In genomic region chr14:95319312-95320075, GRCh38 we compare ENCODE assay signal across 8 cellular contexts. TPM values are rescaled to one million over a fixed set of nuclear protein-coding genes. Genes with fewer than 3 reads are reported as not detected.
DNase-seq lines count a peak whose midpoint lies in the region; ATAC-seq and TF ChIP-seq lines count a peak whose summit lies in the region.

CLMN (minus strand) TSS chr14:95319908; CDS start chr14:95319792, 116 bp downstream.

- TF ChIP-seq EP300 in suprapubic skin (IDR thresholded peaks at IDR 0.05): no peak

- CTCF ChIA-PET in AG04450 (lab: Charles Lee): no interaction called here

- H3K27me3 ChIP-seq in AG04450 (ENCODE audit: control insufficient read depth, insufficient read depth, low read length) (peaks cover 24% of the 10 kb centered on the region), endocrine pancreas (ENCODE audit: control insufficient read depth, insufficient read depth, low read length) (no peaks in the 10 kb centered on the region), suprapubic skin (no peaks in the 10 kb centered on the region)

- H3K4me1 ChIP-seq in endocrine pancreas (ENCODE audit: control insufficient read depth, insufficient read depth, low read length): no peaks in the 10 kb centered on the region
- H3K4me1 ChIP-seq in mucosa of descending colon (ENCODE audit: low read depth): peaks cover 30% of the 10 kb centered on the region
- H3K4me1 ChIP-seq in suprapubic skin: peaks cover 27% of the 10 kb centered on the region

- TF ChIP-seq CTCF in AG04450 (IDR thresholded peaks at IDR 0.05; ENCODE audit: low read depth, low read length) (no peak), LNCaP clone FGC (IDR thresholded peaks at IDR 0.05; ENCODE audit: control insufficient read depth, extremely low read depth, insufficient read depth) (peak; percentile 25; the same call in 1 of the 2 replicates), mucosa of descending colon (IDR thresholded peaks at IDR 0.05) (no peak), suprapubic skin (IDR thresholded peaks at IDR 0.05) (no peak)

- H3K9me3 ChIP-seq in AG04450 (ENCODE audit: control insufficient read depth, insufficient read depth, low read length): no peaks in the 10 kb centered on the region; the same call in 1 of the 2 replicates
- H3K9me3 ChIP-seq in endocrine pancreas (ENCODE audit: control insufficient read depth, low read length): no peaks in the 10 kb centered on the region
- H3K9me3 ChIP-seq in mucosa of descending colon: no peaks in the 10 kb centered on the region
- H3K9me3 ChIP-seq in suprapubic skin: no peaks in the 10 kb centered on the region

- ATAC-seq in GM18498 (IDR thresholded peaks at IDR 0.05; ENCODE audit: unreplicated experiment) (peak; percentile 62), mucosa of descending colon (peak; percentile 71), GM19035 (IDR thresholded peaks at IDR 0.05; ENCODE audit: unreplicated experiment) (no peak)

- no peak within 1 kb of the TSS for H3K27ac ChIP-seq in AG04450 (ENCODE audit: low read depth, low read length)
- peak within 1 kb of the TSS; percentile 62 for H3K27ac ChIP-seq in suprapubic skin

- H3K4me3 ChIP-seq in AG04450 (ENCODE audit: low read depth, low read length) (peak within 1 kb of the TSS; percentile 54), LNCaP clone FGC (ENCODE audit: low read depth, low read length) (peak within 1 kb of the TSS; percentile 62), endocrine pancreas (ENCODE audit: control insufficient read depth, insufficient read depth, low read length) (peak within 1 kb of the TSS; percentile 37), mucosa of descending colon (peak within 1 kb of the TSS; percentile 95), suprapubic skin (peak within 1 kb of the TSS; percentile 78)

- peak within 1 kb of the TSS; percentile 74 for H3K9ac ChIP-seq in endocrine pancreas (ENCODE audit: control insufficient read depth, insufficient read depth, low read length)

- POLR2A ChIA-PET in AG04450 (lab: Yijun Ruan, JAX): no interaction called here

- no peak for DNase-seq in AG04450 (ENCODE audit: low read depth, low spot score)
- DNase-seq in LNCaP clone FGC (ENCODE audit: low read depth): no peak
- peak; percentile 18 to 24 for DNase-seq in activated CD4-positive, alpha-beta T cell treated with anti-CD3 and anti-CD28 coated beads, Interleukin-2, amount 50 U/mL, for 4 hours
- DNase-seq in mucosa of descending colon: peak; percentile 69 to 78 (median 75)
- peak in 1 of 2 donors; percentile 72 for DNase-seq in suprapubic skin (ENCODE audit: low spot score in 2 of 2)

- intact Hi-C loops in mucosa of descending colon (cut with DNase I, micrococcal nuclease): no loop called here

- 0% methylated on average over 2 of the region's 98 CpGs for WGBS in suprapubic skin

- TF ChIP-seq POLR2A in suprapubic skin (IDR thresholded peaks at IDR 0.05): no peak

- H3K36me3 ChIP-seq in endocrine pancreas (ENCODE audit: control insufficient read depth, insufficient read depth, low read length) (no peaks in the 10 kb centered on the region), mucosa of descending colon (ENCODE audit: low read depth) (no peaks in the 10 kb centered on the region), suprapubic skin (no peaks in the 10 kb centered on the region)

RNA-seq across cellular contexts. Expression of gene CLMN, which starts in this region (rescaled TPM):
- polyA plus RNA-seq in AG04450 (2011; rRNA removed): 0.09 TPM in 2 replicates
- 0.04 and 0.05 TPM in 2 replicates for polyA minus RNA-seq in AG04450 (2011; rRNA and poly(A)+ RNA removed)
- total RNA-seq in mucosa of descending colon: 100 to 1,000 TPM in 2 of 3 donors, 10 to 100 TPM in 1; 73.7 to 200 (median 132) TPM
- total RNA-seq in suprapubic skin: 10 to 100 TPM in 1 of 4 donors, 1 to 10 TPM in 3; 5.0 to 25.7 (median 7.0) TPM

Comparison
In these comparisons a context has a peak if more than half of its experiments do, and no peak if none do; other contexts are left out.
1. DNase-seq: peak in activated CD4-positive, alpha-beta T cell treated with anti-CD3 and anti-CD28 coated beads, Interleukin-2, amount 50 U/mL, for 4 hours (2 of 2) and mucosa of descending colon (3 of 3); none in AG04450 (single experiment) and LNCaP clone FGC (single experiment).
2. H3K4me3 ChIP-seq: peak in every context shown above with its lines; median percentile 95 in mucosa of descending colon; 78 in suprapubic skin; 62 in LNCaP clone FGC; 54 in AG04450; 37 in endocrine pancreas.